In genomic region chr5:81803812-81804211, GRCh38 we compare ENCODE assay signal across 9 cellular contexts.
"Had no signal": no experiment of that assay in that cellular context is flagged by ENCODE, and none has a peak within 500 bp of the region (broad histone marks: within the 10 kb centered on the region; RNA-seq: fewer than 3 reads in every experiment).

No MANE protein-coding gene starts in this region.

- H3K4me1 ChIP-seq: HAP-1 had no signal

- H3K4me3 Mint-ChIP-seq: GM23338, H9, HFFc6 had no signal

- H3K9me3 ChIP-seq: HAP-1 had no signal

- H3K27ac Mint-ChIP-seq: GM23338, H9, HFFc6 had no signal

- H2AFZ ChIP-seq: GM23248, GM23338 had no signal

- H3K9ac ChIP-seq: GM23248 had no signal

- H3K36me3 ChIP-seq: HAP-1 had no signal

- ATAC-seq: GM23338, HCT116 had no signal

- DNase-seq: GM23248, GOT3, H7, H9, HCEC 1CT, HFFc6 had no signal

- H3K4me2 ChIP-seq: GM23338 had no signal

- H3K27ac ChIP-seq: GM23248 had no signal

- H3K4me3 ChIP-seq: GM23248, GM23338, HAP-1 had no signal
